23 cellular contexts compared by ENCODE assay signal in genomic region chr10:92813979-92814378, GRCh38. TPM values are rescaled to one million over a fixed set of nuclear protein-coding genes. Genes with fewer than 3 reads are reported as not detected.
DNase-seq lines count a peak whose midpoint lies in the region; ATAC-seq, FAIRE-seq and TF ChIP-seq lines count a peak whose summit lies in the region.
"Had no signal": no experiment of that assay in that cellular context is flagged by ENCODE, and none has a peak within 500 bp of the region (broad histone marks: within the 10 kb centered on the region; RNA-seq: fewer than 3 reads in every experiment).

No MANE protein-coding gene starts in this region.

- H2BK120ac ChIP-seq in IMR-90 (ENCODE audit: low read depth, low read length): peak overlapping the region; percentile 83

- peak overlapping the region; percentile 89; the same call in 2 of the 3 replicates for H2BK15ac ChIP-seq in IMR-90 (ENCODE audit: low read depth, low read length)

- intact Hi-C loops in IMR-90 (cut with micrococcal nuclease): no loop called here
- intact Hi-C loops in K562 (cut with micrococcal nuclease): no loop called here
- intact Hi-C loops in left colon (cut with DNase I, micrococcal nuclease): no loop called here

- TF ChIP-seq CTCF in IMR-90 (conservative IDR thresholded peaks at IDR 0.05; ENCODE audit: low read depth, low read length): no peak
- no peak for TF ChIP-seq CTCF in K562 (IDR thresholded peaks at IDR 0.05 in 2 of 3, conservative IDR thresholded peaks at IDR 0.05 in 1 of 3; ENCODE audit: insufficient read depth in 2 of 3, low read depth in 1 of 3, low read length in 3 of 3)

- H2BK5ac ChIP-seq in IMR-90 (ENCODE audit: low read depth, low read length, poor library complexity, severe bottlenecking): no peak overlapping the region

- ATAC-seq in IMR-90 (ENCODE audit: low read depth) (no peak), K562 (no peak), left colon (no peak)
- ATAC-seq in stimulated activated naive B cell treated with anti-CD40 and anti-IgM and Interleukin-4, amounts not matched to agents 10 μg/mL and 1 μg/mL and 100 μg/mL, for 72 hours (replicated peaks): no peak

- FAIRE-seq in K562 (lab: Jason Lieb, UNC): no peak
- FAIRE-seq: A204.1, H1 had no signal

- H3K18ac ChIP-seq in IMR-90 (ENCODE audit: low read depth, low read length): no peak overlapping the region

- no peak for TF ChIP-seq RAD21 in IMR-90 (IDR thresholded peaks at IDR 0.05; ENCODE audit: low read length)
- no peak for TF ChIP-seq RAD21 in K562 (CRISPR knock-in tag; conservative IDR thresholded peaks at IDR 0.05 in 1 of 2, IDR thresholded peaks at IDR 0.05 in 1 of 2)

- H4K5ac ChIP-seq in IMR-90 (ENCODE audit: low read depth, low read length): no peak overlapping the region

- peak; percentile 15 for DNase-seq in ELR (ENCODE audit: low read depth)
- DNase-seq in IMR-90: no peak
- DNase-seq in K562 (ENCODE audit: extremely low read depth in 1 of 4, low spot score in 3 of 4): no peak
- DNase-seq in foreskin melanocyte: peak; percentile 45
- DNase-seq in stimulated activated CD4-positive, alpha-beta T cell treated with anti-CD3 and anti-CD28 coated beads, Interleukin-15, amount 100 ng/mL, for 24 hours: no peak
- no peak for DNase-seq in left colon
- DNase-seq in stimulated activated naive B cell treated with anti-CD40 and anti-IgM and Interleukin-4, amounts not matched to agents 10 μg/mL and 1 μg/mL and 100 μg/mL, for 72 hours: no peak
- no peak for DNase-seq in NCI-H2196 treated with DMSO at 0.1 percent for 48 hours (lab: John Stamatoyannopoulos, UW; ENCODE audit: unreplicated experiment)
- DNase-seq: ACHN; BE2C; C1 segment of cervical spinal cord; CD4-positive, CD25-positive, alpha-beta regulatory T cell; CD8-positive, alpha-beta memory T cell; COR-L47; DMS 273 treated with DMSO at 0.1 percent for 48 hours; DMS53; DND-41; GF-D8; H9; KBM-7 had no signal

- H3K36me3 ChIP-seq in IMR-90 (ENCODE audit: control insufficient read depth, insufficient read depth, low read length) (no peaks in the 10 kb centered on the region), K562 (ENCODE audit: control insufficient read depth, insufficient read depth, low read length) (no peaks in the 10 kb centered on the region)
- H3K36me3 ChIP-seq: BE2C had no signal

- TF ChIP-seq POLR2A in IMR-90 (IDR thresholded peaks at IDR 0.05; ENCODE audit: low read depth, low read length): no peak
- no peak for TF ChIP-seq POLR2A in K562 (conservative IDR thresholded peaks at IDR 0.05)

- H3K27me3 ChIP-seq in IMR-90 (ENCODE audit: control insufficient read depth, insufficient read depth, low read length) (no peaks in the 10 kb centered on the region), K562 (ENCODE audit: control insufficient read depth in 2 of 2, insufficient read depth in 2 of 2, low read length in 2 of 2) (no peaks in the 10 kb centered on the region)
- H3K27me3 ChIP-seq: BE2C had no signal

- H3K4me1 ChIP-seq in IMR-90 (ENCODE audit: control insufficient read depth, insufficient read depth, low read length) (peaks cover 11% of the 10 kb centered on the region), K562 (replicated peaks in 1 of 2; ENCODE audit: control insufficient read depth in 2 of 2, insufficient read depth in 2 of 2, low read length in 2 of 2) (peaks cover 0 to 3% of the 10 kb centered on the region in 2 experiments; a peak in 2 of 5 replicates)
- H3K4me1 ChIP-seq: BE2C had no signal

- H3K27ac ChIP-seq in IMR-90 (ENCODE audit: insufficient read depth, low read length): no peak overlapping the region
- H3K27ac ChIP-seq in K562 (ENCODE audit: extremely low read depth, low read depth, low read length): no peak overlapping the region
- H3K27ac ChIP-seq: HL-60 had no signal

- no peaks in the 10 kb centered on the region for H3K36me3 Mint-ChIP-seq in stimulated activated naive B cell treated with anti-CD40 and anti-IgM and Interleukin-4, amounts not matched to agents 10 μg/mL and 1 μg/mL and 100 μg/mL, for 72 hours
- H3K36me3 Mint-ChIP-seq: CD4-positive, CD25-positive, alpha-beta regulatory T cell; CD8-positive, alpha-beta memory T cell had no signal

- POLR2A ChIA-PET in IMR-90 (lab: Charles Lee; ENCODE audit: unreplicated experiment): no interaction called here
- POLR2A ChIA-PET in K562 (lab: Yijun Ruan, JAX): interaction anchor here (1.2 kb wide), 1 partner anchor 15 kb away, joined by 3 read pairs; no protein-coding TSS in a partner anchor

- TF ChIP-seq EP300 in K562 (IDR thresholded peaks at IDR 0.05; ENCODE audit: low read length): no peak

- H3K4me3 ChIP-seq in IMR-90 (ENCODE audit: insufficient read depth, low read depth, low read length) (no peak overlapping the region), K562 (no peak overlapping the region)

- H3K9me3 ChIP-seq in IMR-90 (ENCODE audit: control insufficient read depth, insufficient read depth, low read length): no peaks in the 10 kb centered on the region
- H3K9me3 ChIP-seq in K562 (replicated peaks; ENCODE audit: control insufficient read depth, insufficient read depth, low read depth, low read length): no peaks in the 10 kb centered on the region
- H3K9me3 ChIP-seq: BE2C had no signal

- H3K56ac ChIP-seq in IMR-90 (ENCODE audit: extremely low read depth, insufficient read depth, low read length): peak overlapping the region; percentile 21; the same call in 1 of the 2 replicates

- CTCF ChIA-PET in IMR-90 (lab: Yijun Ruan, JAX) (no interaction called here), K562 (lab: Yijun Ruan, JAX; ENCODE audit: low intra/inter-chr PET ratio) (no interaction called here)

- 0 out of 2 replicates have a peak overlapping the region, but pooled peaks have one; percentile 41 for H3K14ac ChIP-seq in IMR-90 (replicated peaks; ENCODE audit: low read depth, low read length)

- H3K79me2 ChIP-seq in K562 (ENCODE audit: control insufficient read depth, insufficient read depth, low read length): no peaks in the 10 kb centered on the region

- peak overlapping the region; percentile 79; the same call in 1 of the 2 replicates for H2AK5ac ChIP-seq in IMR-90 (ENCODE audit: low read depth, low read length)

- no peak overlapping the region for H3K27ac Mint-ChIP-seq in stimulated activated naive B cell treated with anti-CD40 and anti-IgM and Interleukin-4, amounts not matched to agents 10 μg/mL and 1 μg/mL and 100 μg/mL, for 72 hours
- H3K27ac Mint-ChIP-seq: CD4-positive, CD25-positive, alpha-beta regulatory T cell; CD8-positive, alpha-beta memory T cell; H9 had no signal

- H3K9ac ChIP-seq in IMR-90 (ENCODE audit: low read depth, low read length) (no peak overlapping the region), K562 (ENCODE audit: insufficient read depth in 1 of 2, low read depth in 2 of 2, low read length in 2 of 2) (no peak overlapping the region)

- H4K20me1 ChIP-seq in IMR-90 (ENCODE audit: insufficient read depth, low read length) (no peaks in the 10 kb centered on the region), K562 (replicated peaks; ENCODE audit: control insufficient read depth, insufficient read depth, low read length) (no peaks in the 10 kb centered on the region)

- WGBS in IMR-90 (ENCODE audit: extremely low coverage in 2 of 2, insufficient read length in 1 of 2), 2 experiments: 85% methylated on average over 2 of the region's 4 CpGs; no CpG with 5 or more reads in 1 of the 2 experiments
- 45% methylated on average over 4 of the region's 4 CpGs for WGBS in K562 (ENCODE audit: insufficient coverage, low coverage, missing lambda C conversion rate)

- H3K4me2 ChIP-seq in IMR-90 (ENCODE audit: low read depth, low read length): no peak overlapping the region
- no peak overlapping the region for H3K4me2 ChIP-seq in K562 (ENCODE audit: insufficient read depth, low read length)

- H3K79me1 ChIP-seq in IMR-90 (ENCODE audit: low read depth in 1 of 2, low read length in 2 of 2): no peaks in the 10 kb centered on the region

- peaks cover 0 to 5% of the 10 kb centered on the region in 2 donors for H3K27me3 Mint-ChIP-seq in stimulated activated naive B cell treated with anti-CD40 and anti-IgM and Interleukin-4, amounts not matched to agents 10 μg/mL and 1 μg/mL and 100 μg/mL, for 72 hours

- H3K9me1 ChIP-seq in IMR-90 (ENCODE audit: insufficient read depth, low read length): peaks cover 3% of the 10 kb centered on the region; the same call in 1 of the 2 replicates
- no peaks in the 10 kb centered on the region for H3K9me1 ChIP-seq in K562 (ENCODE audit: control insufficient read depth, insufficient read depth, low read length)

- H2AFZ ChIP-seq in IMR-90 (replicated peaks; ENCODE audit: low read length, poor library complexity) (no peak overlapping the region), K562 (ENCODE audit: low read depth, low read length) (peak overlapping the region; percentile 78)

- no peak overlapping the region for H3K23ac ChIP-seq in IMR-90 (ENCODE audit: low read depth, low read length)

- H2AK9ac ChIP-seq in IMR-90 (replicated peaks; ENCODE audit: low read depth, low read length, poor library complexity): no peak overlapping the region

- in situ Hi-C loops in IMR-90 (cut with MboI; ENCODE audit: low sequenced_read_pairs): no loop called here
- in situ Hi-C loops in K562 (cut with MboI): no loop called here

- H3K4me1 Mint-ChIP-seq in stimulated activated naive B cell treated with anti-CD40 and anti-IgM and Interleukin-4, amounts not matched to agents 10 μg/mL and 1 μg/mL and 100 μg/mL, for 72 hours: peaks cover 11 to 21% of the 10 kb centered on the region in 2 donors
- H3K4me1 Mint-ChIP-seq: CD4-positive, CD25-positive, alpha-beta regulatory T cell; CD8-positive, alpha-beta memory T cell had no signal

- H3K9me3 Mint-ChIP-seq in stimulated activated naive B cell treated with anti-CD40 and anti-IgM and Interleukin-4, amounts not matched to agents 10 μg/mL and 1 μg/mL and 100 μg/mL, for 72 hours: no peaks in the 10 kb centered on the region
- H3K9me3 Mint-ChIP-seq: CD4-positive, CD25-positive, alpha-beta regulatory T cell; CD8-positive, alpha-beta memory T cell; H9 had no signal

- H4K91ac ChIP-seq in IMR-90 (ENCODE audit: insufficient read depth, low read depth, low read length): peak overlapping the region; percentile 74

- H3K4ac ChIP-seq in IMR-90 (ENCODE audit: low read depth, low read length): peak overlapping the region; percentile 46; the same call in 1 of the 2 replicates

- H4K8ac ChIP-seq in IMR-90 (ENCODE audit: low read depth in 2 of 2, low read length in 2 of 2): peak overlapping the region; percentile 24 to 72; a peak in 3 of 4 replicates

- no peak overlapping the region for H3K4me3 Mint-ChIP-seq in stimulated activated naive B cell treated with anti-CD40 and anti-IgM and Interleukin-4, amounts not matched to agents 10 μg/mL and 1 μg/mL and 100 μg/mL, for 72 hours
- H3K4me3 Mint-ChIP-seq: CD4-positive, CD25-positive, alpha-beta regulatory T cell; CD8-positive, alpha-beta memory T cell; H9 had no signal

- BruUV-seq in IMR-90 (replicated peaks; lab: Mats Ljungman, UMichigan) (no TSS peak), K562 (replicated peaks; lab: Mats Ljungman, UMichigan) (no TSS peak)

- dilution Hi-C loops in IMR-90 (cut with HindIII; ENCODE audit: low sequenced_read_pairs, unreplicated experiment): no loop called here

- peak overlapping the region; percentile 43 for H2BK20ac ChIP-seq in IMR-90 (ENCODE audit: low read depth, low read length)

RNA-seq across cellular contexts. Expression of gene EXOC6, which starts 34.3 kb away (rescaled TPM):
- 11.5 and 29.2 TPM in 2 replicates for total RNA-seq in IMR-90 (2012; rRNA removed)
- 3.8 and 4.5 TPM in 2 replicates for polyA plus RNA-seq in IMR-90 (2012; rRNA removed)
- 0.80 and 1.0 TPM in 2 replicates for polyA plus RNA-seq in IMR-90 (2012; cell fraction: cytosol; rRNA removed)
- polyA plus RNA-seq in IMR-90 (2012; cell fraction: nucleus; rRNA removed; ENCODE audit: low replicate concordance): 0.49 and 4.0 TPM in 2 replicates
- 16.4 and 84.1 TPM in 2 replicates for total RNA-seq in K562 (2011; cell fraction: chromatin; rRNA removed; ENCODE audit: low replicate concordance)
- total RNA-seq in K562 (2011; cell fraction: nucleolus; rRNA removed): 24.0 and 28.2 TPM in 2 replicates
- total RNA-seq in K562 (2011; cell fraction: nucleoplasm; rRNA removed): 25.2 and 30.2 TPM in 2 replicates
- 21.3 and 45.1 TPM in 2 replicates for total RNA-seq in K562 (2014; rRNA removed)
- 34.7 and 41.8 TPM in 2 replicates for total RNA-seq in K562 (2014; rRNA removed; fragmentation: Illumina TruSeq; extraction: Trizol)
- total RNA-seq in K562 (2015; rRNA removed; fragmentation: Illumina TruSeq; extraction: Trizol): 30.1 and 34.7 TPM in 2 replicates
- total RNA-seq in K562 (2021): 24.7 and 25.0 TPM in 2 replicates
- polyA plus RNA-seq in K562 (2011; rRNA removed): 24.9 and 42.5 TPM in 2 replicates
- 3.8 and 8.0 TPM in 2 replicates for polyA plus RNA-seq in K562 (2011; cell fraction: cytosol; rRNA removed)
- polyA plus RNA-seq in K562 (2011; cell fraction: nucleus; rRNA removed): 20.7 and 27.0 TPM in 2 replicates
- 20.9 and 30.9 TPM in 2 replicates for polyA plus RNA-seq in K562 (2012)
- 40.4 and 42.8 TPM in 2 replicates for polyA plus RNA-seq in K562 (2014; fragmentation: Illumina TruSeq; extraction: Trizol)
- 10 to 100 TPM; 13.9 to 17.0 TPM for polyA plus RNA-seq in K562 (2014; fragmentation: Nextera tagmentation; extraction: Ambion mirVana)
- 14.2 and 17.3 TPM in 2 replicates for polyA plus RNA-seq in K562 (2014; rRNA removed)
- polyA minus RNA-seq in K562 (2011; rRNA and poly(A)+ RNA removed): 21.3 and 30.5 TPM in 2 replicates
- polyA minus RNA-seq in K562 (2011; cell fraction: cytosol; rRNA and poly(A)+ RNA removed): 16.7 and 23.3 TPM in 2 replicates
- 13.7 and 44.5 TPM in 2 replicates for polyA minus RNA-seq in K562 (2011; cell fraction: nucleus; rRNA and poly(A)+ RNA removed)
- 10 to 100 TPM; 13.2 to 13.6 TPM for total RNA-seq in left colon

Comparison
In these comparisons a context has a peak if more than half of its experiments do, and no peak if none do; other contexts are left out.
1. DNase-seq: peak in ELR (single experiment) and foreskin melanocyte (single experiment); none in IMR-90 (single experiment), K562 (0 of 4), stimulated activated CD4-positive, alpha-beta T cell treated with anti-CD3 and anti-CD28 coated beads, Interleukin-15, amount 100 ng/mL, for 24 hours (single experiment), left colon (0 of 2), stimulated activated naive B cell treated with anti-CD40 and anti-IgM and Interleukin-4, amounts not matched to agents 10 μg/mL and 1 μg/mL and 100 μg/mL, for 72 hours (single experiment) and NCI-H2196 treated with DMSO at 0.1 percent for 48 hours (single experiment).